ENCODE assay signal across 22 cellular contexts in the genomic region with DNA sequence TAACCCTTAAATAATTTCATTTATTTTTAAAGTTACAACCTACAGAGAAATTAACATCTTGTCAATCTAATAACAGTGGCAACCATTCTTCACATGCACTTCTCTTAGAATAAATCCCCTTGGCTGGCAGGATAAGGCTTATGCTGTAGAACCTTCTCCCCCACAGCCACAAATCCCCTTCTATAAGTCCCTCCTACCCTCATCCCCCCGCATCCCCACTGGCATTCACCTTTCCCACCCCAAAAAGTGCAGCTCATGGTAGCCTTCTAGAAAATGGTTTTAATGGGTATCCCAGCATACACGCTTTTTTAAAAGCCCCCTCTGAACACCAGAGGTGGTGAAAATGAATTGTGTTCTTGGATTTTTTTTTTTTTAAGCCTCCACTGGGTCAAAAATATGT. TPM values are rescaled to one million over a fixed set of nuclear protein-coding genes. Genes with fewer than 3 reads are reported as not detected.
DNase-seq lines count a peak whose midpoint lies in the region; ATAC-seq and TF ChIP-seq lines count a peak whose summit lies in the region.
"Had no signal": no experiment of that assay in that cellular context is flagged by ENCODE, and none has a peak within 500 bp of the region (broad histone marks: within the 10 kb centered on the region; RNA-seq: fewer than 3 reads in every experiment).

No MANE protein-coding gene starts in this region.

- no peaks in the 10 kb centered on the region for H3K27me3 ChIP-seq in thyroid gland
- no peaks in the 10 kb centered on the region for H3K27me3 ChIP-seq in Peyer's patch
- H3K27me3 ChIP-seq: uterus had no signal

- H3K4me1 Mint-ChIP-seq in activated naive CD4-positive, alpha-beta T cell treated with anti-CD3 and anti-CD28 coated beads, Interleukin-2, amount 10 ng/mL, durations not matched to agents 7 days and 5 days = peaks cover 3% of the 10 kb centered on the region
- H3K4me1 Mint-ChIP-seq in activated B cell treated with CpG ODN at 0.5 μM for 24 hours (no peaks in the 10 kb centered on the region), memory B cell (no peaks in the 10 kb centered on the region)

- 94% methylated on average over 2 of the region's 2 CpGs for WGBS in thyroid gland, 2 donors

- H3K36me3 ChIP-seq in thyroid gland (peaks cover 50 to 60% of the 10 kb centered on the region in 2 donors), Peyer's patch (peaks cover 0 to 76% (median 2%) of the 10 kb centered on the region in 3 donors)
- H3K36me3 ChIP-seq: uterus had no signal

- H3K27ac Mint-ChIP-seq in activated naive CD4-positive, alpha-beta T cell treated with anti-CD3 and anti-CD28 coated beads, Interleukin-2, amount 50 U/mL, for 72 hours = peak overlapping the region; percentile 6 to 17
- no peak overlapping the region for H3K27ac Mint-ChIP-seq in activated naive CD4-positive, alpha-beta T cell treated with anti-CD3 and anti-CD28 coated beads, Interleukin-2, amount 10 ng/mL, durations not matched to agents 7 days and 5 days
- peak overlapping the region; percentile 56 for H3K27ac Mint-ChIP-seq in activated B cell treated with CpG ODN at 0.5 μM for 24 hours
- peak overlapping the region; percentile 77 for H3K27ac Mint-ChIP-seq in memory B cell

- CTCF ChIA-PET in activated naive CD4-positive, alpha-beta T cell treated with anti-CD3 and anti-CD28 coated beads, Interleukin-2, amount 10 ng/mL, durations not matched to agents 7 days and 5 days (lab: Charles Lee) = interaction anchor here (1.0 kb wide), 1 partner anchor 77 kb away, joined by 4 read pairs; a partner anchor contains a TSS
- CTCF ChIA-PET in activated B cell treated with CpG ODN at 0.5 μM for 24 hours (lab: Charles Lee) = interaction anchor here (0.6 to 1.6 kb wide), 3 partner anchors 13 to 147 kb away, joined by 4 to 5 read pairs (median 4); no protein-coding TSS in a partner anchor

- H3K9me3 ChIP-seq in thyroid gland (no peaks in the 10 kb centered on the region), Peyer's patch (no peaks in the 10 kb centered on the region)
- H3K9me3 ChIP-seq: HAP-1, uterus had no signal

- H3K27ac ChIP-seq in thyroid gland = peak overlapping the region in 2 of 3 donors; percentile 8 to 73
- no peak overlapping the region for H3K27ac ChIP-seq in Peyer's patch
- H3K27ac ChIP-seq: C4-2B, parathyroid adenoma, VCaP had no signal

- TF ChIP-seq POLR2A in thyroid gland (IDR thresholded peaks at IDR 0.05) = no peak
- TF ChIP-seq POLR2A in Peyer's patch (IDR thresholded peaks at IDR 0.05) = no peak

- ATAC-seq in activated naive CD4-positive, alpha-beta T cell treated with anti-CD3 and anti-CD28 coated beads, Interleukin-2, amount 50 U/mL, for 72 hours = no peak
- no peak for ATAC-seq in activated B cell treated with CpG ODN at 0.5 μM for 24 hours (ENCODE audit: low read depth)
- ATAC-seq in memory B cell (ENCODE audit: low read depth) = no peak
- ATAC-seq: right cardiac atrium had no signal

- H3K4me1 ChIP-seq in thyroid gland (peaks cover 8 to 19% of the 10 kb centered on the region in 2 donors), Peyer's patch (no peaks in the 10 kb centered on the region)
- H3K4me1 ChIP-seq: parathyroid adenoma, uterus had no signal

- no peak overlapping the region for H3K4me3 Mint-ChIP-seq in activated naive CD4-positive, alpha-beta T cell treated with anti-CD3 and anti-CD28 coated beads, Interleukin-2, amount 10 ng/mL, durations not matched to agents 7 days and 5 days
- H3K4me3 Mint-ChIP-seq in activated B cell treated with CpG ODN at 0.5 μM for 24 hours (no peak overlapping the region), memory B cell (no peak overlapping the region)
- H3K4me3 Mint-ChIP-seq: naive B cell had no signal

- POLR2A ChIA-PET in activated B cell treated with CpG ODN at 0.5 μM for 24 hours (lab: Charles Lee) = interaction anchor here (0.5 kb wide), 1 partner anchor 9 kb away, joined by 5 read pairs; no protein-coding TSS in a partner anchor

- no peak for DNase-seq in activated naive CD4-positive, alpha-beta T cell treated with anti-CD3 and anti-CD28 coated beads, Interleukin-2, amount 50 U/mL, for 72 hours (ENCODE audit: low spot score in 2 of 2)
- DNase-seq in activated naive CD4-positive, alpha-beta T cell treated with anti-CD3 and anti-CD28 coated beads, Interleukin-2, amount 10 ng/mL, durations not matched to agents 7 days and 5 days = no peak
- no peak for DNase-seq in activated B cell treated with CpG ODN at 0.5 μM for 24 hours
- DNase-seq in memory B cell (ENCODE audit: low spot score in 2 of 2) = no peak
- no peak for DNase-seq in thyroid gland
- DNase-seq in Peyer's patch = no peak
- DNase-seq in DMS 273 (lab: John Stamatoyannopoulos, UW; ENCODE audit: unreplicated experiment) = no peak
- no peak for DNase-seq in NCI-H2196 (lab: John Stamatoyannopoulos, UW; ENCODE audit: unreplicated experiment)
- DNase-seq: activated CD4-positive, alpha-beta T cell treated with anti-CD3 and anti-CD28 coated beads, Interleukin-2, amount 50 U/mL, for 4 hours; DMS153; KBM-7; mammary epithelial cell; MM.1S; naive B cell; NCI-H1417 treated with DMSO at 0.1 percent for 48 hours; NCI-H510A treated with DMSO at 0.1 percent for 48 hours; right cardiac atrium; uterus had no signal

- no peak overlapping the region for H3K4me3 ChIP-seq in thyroid gland (replicated peaks in 1 of 3)
- no peak overlapping the region for H3K4me3 ChIP-seq in Peyer's patch
- H3K4me3 ChIP-seq: HAP-1, uterus had no signal

- no peak for TF ChIP-seq CTCF in activated B cell treated with CpG ODN at 0.5 μM for 24 hours (IDR thresholded peaks at IDR 0.05)
- no peak for TF ChIP-seq CTCF in thyroid gland (IDR thresholded peaks at IDR 0.05)
- no peak for TF ChIP-seq CTCF in Peyer's patch (IDR thresholded peaks at IDR 0.05)

- H3K9me3 Mint-ChIP-seq in activated naive CD4-positive, alpha-beta T cell treated with anti-CD3 and anti-CD28 coated beads, Interleukin-2, amount 50 U/mL, for 72 hours = no peaks in the 10 kb centered on the region
- no peaks in the 10 kb centered on the region for H3K9me3 Mint-ChIP-seq in activated naive CD4-positive, alpha-beta T cell treated with anti-CD3 and anti-CD28 coated beads, Interleukin-2, amount 10 ng/mL, durations not matched to agents 7 days and 5 days
- H3K9me3 Mint-ChIP-seq in activated B cell treated with CpG ODN at 0.5 μM for 24 hours (no peaks in the 10 kb centered on the region), memory B cell (no peaks in the 10 kb centered on the region)
- H3K9me3 Mint-ChIP-seq: naive B cell had no signal

- H3K27me3 Mint-ChIP-seq in activated naive CD4-positive, alpha-beta T cell treated with anti-CD3 and anti-CD28 coated beads, Interleukin-2, amount 10 ng/mL, durations not matched to agents 7 days and 5 days = no peaks in the 10 kb centered on the region
- H3K27me3 Mint-ChIP-seq in activated B cell treated with CpG ODN at 0.5 μM for 24 hours = no peaks in the 10 kb centered on the region
- H3K27me3 Mint-ChIP-seq in memory B cell = no peaks in the 10 kb centered on the region
- H3K27me3 Mint-ChIP-seq: naive B cell had no signal

- intact Hi-C loops in activated B cell treated with CpG ODN at 0.5 μM for 24 hours (cut with micrococcal nuclease) = no loop called here
- intact Hi-C loops in thyroid gland (cut with DNase I) = no loop called here

- H3K36me3 Mint-ChIP-seq in activated naive CD4-positive, alpha-beta T cell treated with anti-CD3 and anti-CD28 coated beads, Interleukin-2, amount 50 U/mL, for 72 hours = peaks cover 0 to 6% of the 10 kb centered on the region in 2 donors
- H3K36me3 Mint-ChIP-seq in activated naive CD4-positive, alpha-beta T cell treated with anti-CD3 and anti-CD28 coated beads, Interleukin-2, amount 10 ng/mL, durations not matched to agents 7 days and 5 days = peaks cover 68% of the 10 kb centered on the region
- H3K36me3 Mint-ChIP-seq in activated B cell treated with CpG ODN at 0.5 μM for 24 hours (ENCODE audit: low read depth) = peaks cover 94% of the 10 kb centered on the region
- peaks cover 27% of the 10 kb centered on the region for H3K36me3 Mint-ChIP-seq in memory B cell

RNA-seq across cellular contexts. Expression of a gene that starts 49.2 kb away (rescaled TPM):
- 10 to 100 TPM; 25.4 to 35.0 TPM for total RNA-seq in activated naive CD4-positive, alpha-beta T cell treated with anti-CD3 and anti-CD28 coated beads, Interleukin-2, amount 50 U/mL, for 72 hours
- total RNA-seq in activated B cell treated with CpG ODN at 0.5 μM for 24 hours (35.0 and 45.1 TPM in 2 replicates), thyroid gland (100 to 1,000 TPM in 3 of 4 donors, 10 to 100 TPM in 1; 87.8 to 147 (median 116) TPM), Peyer's patch (100 to 1,000 TPM in 1 of 4 donors, 10 to 100 TPM in 3; 50.3 to 115 (median 69.3) TPM)

Comparison
In these comparisons a context has a peak if more than half of its experiments do, and no peak if none do; other contexts are left out.
1. H3K27ac ChIP-seq: peak in thyroid gland (2 of 3); none in Peyer's patch (0 of 4).